Comparison of ENCODE assay signal across 13 cellular contexts in the genomic region with DNA sequence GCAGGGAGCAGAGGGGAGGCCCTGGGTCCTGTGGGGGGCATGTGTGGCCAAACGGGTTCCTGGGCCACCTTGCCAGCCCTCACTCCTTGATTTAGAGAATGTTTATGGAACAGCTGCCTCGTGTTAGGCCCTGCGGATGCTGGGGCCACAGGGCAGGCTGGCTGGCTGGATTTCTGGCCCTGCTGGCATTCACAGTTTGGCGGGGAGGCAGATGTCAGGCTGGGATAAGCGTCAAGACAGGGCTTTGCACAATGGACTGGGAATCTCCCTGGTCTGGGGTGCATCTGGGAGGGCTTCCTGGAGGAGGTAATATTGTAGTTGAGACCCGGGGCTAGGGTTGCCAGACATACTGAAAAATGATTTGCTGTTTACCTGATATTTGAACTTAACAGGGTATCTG. TPM values are rescaled to one million over a fixed set of nuclear protein-coding genes. Genes with fewer than 3 reads are reported as not detected.
DNase-seq lines count a peak whose midpoint lies in the region; ATAC-seq and TF ChIP-seq lines count a peak whose summit lies in the region.
"Had no signal": no experiment of that assay in that cellular context is flagged by ENCODE, and none has a peak within 500 bp of the region (broad histone marks: within the 10 kb centered on the region; RNA-seq: fewer than 3 reads in every experiment).

No MANE protein-coding gene starts in this region.

- TF ChIP-seq CTCF in fibroblast of villous mesenchyme (IDR thresholded peaks at IDR 0.05; ENCODE audit: insufficient read depth, low read depth, low read length) = no peak

- H3K4me1 ChIP-seq in adipocyte (ENCODE audit: control insufficient read depth, insufficient read depth, low read length) = peaks cover 26% of the 10 kb centered on the region
- peaks cover 63% of the 10 kb centered on the region for H3K4me1 ChIP-seq in rectal smooth muscle tissue (ENCODE audit: control insufficient read depth, insufficient read depth, low read length)

- DNase-seq in DMS 273 (lab: John Stamatoyannopoulos, UW; ENCODE audit: unreplicated experiment) = peak; percentile 84
- peak; percentile 50 for DNase-seq in adipocyte (ENCODE audit: low read depth)
- DNase-seq in fibroblast of villous mesenchyme (ENCODE audit: low read depth) = peak; percentile 45
- DNase-seq in inferior parietal cortex (ENCODE audit: extremely low spot score) = no peak
- DNase-seq in activated CD4-positive, alpha-beta T cell treated with anti-CD3 and anti-CD28 coated beads for 1 hour = no peak
- DNase-seq in NCI-H345 treated with DMSO at 0.1 percent for 48 hours (lab: John Stamatoyannopoulos, UW; ENCODE audit: unreplicated experiment) = no peak
- DNase-seq: activated CD4-positive, alpha-beta T cell treated with anti-CD3 and anti-CD28 coated beads, Interleukin-2, amount 50 U/mL, for 1 hour; activated naive CD4-positive, alpha-beta T cell treated with Interleukin-2 at 50 U/mL for 16 hours; dermis blood vessel endothelial cell; heart right ventricle; NCI-H1105 had no signal

- no peaks in the 10 kb centered on the region for H3K9me3 ChIP-seq in adipocyte (ENCODE audit: control insufficient read depth, low read length)
- H3K9me3 ChIP-seq: heart right ventricle had no signal

- H3K27me3 ChIP-seq in adipocyte (replicated peaks; ENCODE audit: control insufficient read depth, insufficient read depth, low read length) (no peaks in the 10 kb centered on the region), rectal smooth muscle tissue (ENCODE audit: control insufficient read depth, insufficient read depth, low read length) (no peaks in the 10 kb centered on the region)
- H3K27me3 ChIP-seq: heart right ventricle had no signal

- H3K9ac ChIP-seq in adipocyte (ENCODE audit: low read length) (no peak overlapping the region), rectal smooth muscle tissue (ENCODE audit: low read length) (no peak overlapping the region)

- no peak for ATAC-seq in GM18511 (IDR thresholded peaks at IDR 0.05; ENCODE audit: unreplicated experiment)

- peak overlapping the region; percentile 97 for H3K27ac ChIP-seq in rectal smooth muscle tissue (ENCODE audit: low read depth, low read length)

- H3K36me3 ChIP-seq in adipocyte (ENCODE audit: control insufficient read depth, insufficient read depth, low read length, severe bottlenecking) (no peaks in the 10 kb centered on the region), rectal smooth muscle tissue (ENCODE audit: control insufficient read depth, insufficient read depth, low read length) (no peaks in the 10 kb centered on the region)
- H3K36me3 ChIP-seq: heart right ventricle had no signal

- no peak overlapping the region for H3K4me3 ChIP-seq in adipocyte (ENCODE audit: low read length)
- no peak overlapping the region for H3K4me3 ChIP-seq in fibroblast of villous mesenchyme (ENCODE audit: low read depth, low read length)
- peak overlapping the region; percentile 24 for H3K4me3 ChIP-seq in rectal smooth muscle tissue (ENCODE audit: low read length)

RNA-seq across cellular contexts. Expression of a gene that starts 13.8 kb away (rescaled TPM):
- 30.0 and 42.7 TPM in 2 replicates for total RNA-seq in fibroblast of villous mesenchyme

Comparison
In these comparisons a context has a peak if more than half of its experiments do, and no peak if none do; other contexts are left out.
1. DNase-seq: peak in DMS 273 (single experiment), adipocyte (single experiment) and fibroblast of villous mesenchyme (single experiment); none in inferior parietal cortex (single experiment), activated CD4-positive, alpha-beta T cell treated with anti-CD3 and anti-CD28 coated beads for 1 hour (single experiment) and NCI-H345 treated with DMSO at 0.1 percent for 48 hours (single experiment).